Comparison of ENCODE assay signal across 8 cellular contexts in the genomic region with DNA sequence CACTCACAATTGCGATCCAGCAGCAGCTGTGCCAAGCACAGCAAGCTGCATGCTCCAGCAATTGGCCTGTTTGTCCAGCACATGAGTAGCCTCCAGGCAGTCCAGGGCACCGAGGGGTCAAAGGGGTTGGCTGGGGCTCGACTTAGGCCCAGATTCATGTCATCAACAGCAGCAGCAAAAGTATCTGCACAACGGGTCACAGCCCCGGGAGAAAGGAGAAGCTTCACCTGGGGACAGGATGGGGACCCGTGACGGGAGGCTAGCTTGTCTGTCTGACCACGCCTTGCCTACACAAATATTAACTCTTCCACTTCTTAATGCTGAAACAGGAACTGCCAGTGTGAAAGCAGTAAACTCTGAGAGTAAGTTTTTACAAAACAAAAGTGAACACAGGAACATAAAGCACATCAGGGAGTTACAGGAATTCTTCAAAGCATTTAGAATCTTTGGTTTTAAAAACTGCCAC.
A peak's percentile ranks its signal among the peaks of the same experiment; 100 is the strongest.
DNase-seq lines count a peak whose midpoint lies in the region; ATAC-seq and TF ChIP-seq lines count a peak whose summit lies in the region.

No MANE protein-coding gene starts in this region.

- H3K4me1 Mint-ChIP-seq in stimulated activated memory B cell treated with anti-CD40 and anti-IgM and Interleukin-4, amounts not matched to agents 10 μg/mL and 1 μg/mL and 100 μg/mL, for 72 hours = peaks cover 16% of the 10 kb centered on the region

- peak overlapping the region; percentile 32; the same call in 1 of the 2 replicates for H3K4me2 ChIP-seq in DND-41 (ENCODE audit: insufficient read depth, low read length)

- H3K9me3 ChIP-seq in DND-41 (ENCODE audit: insufficient read depth, low read length, severe bottlenecking) = no peaks in the 10 kb centered on the region

- no peaks in the 10 kb centered on the region for H3K27me3 Mint-ChIP-seq in stimulated activated memory B cell treated with anti-CD40 and anti-IgM and Interleukin-4, amounts not matched to agents 10 μg/mL and 1 μg/mL and 100 μg/mL, for 72 hours

- ATAC-seq in DND-41 (ENCODE audit: insufficient read depth, low read depth) = peak; percentile 68
- ATAC-seq in GM19468 (IDR thresholded peaks at IDR 0.05; ENCODE audit: extremely low read depth, unreplicated experiment) = peak; percentile 55
- ATAC-seq in HG03460 (IDR thresholded peaks at IDR 0.05; ENCODE audit: unreplicated experiment) = peak; percentile 92
- peak; percentile 83 for ATAC-seq in stimulated activated memory B cell treated with anti-CD40 and anti-IgM and Interleukin-4, amounts not matched to agents 10 μg/mL and 1 μg/mL and 100 μg/mL, for 72 hours
- no peak for ATAC-seq in GM18519 (IDR thresholded peaks at IDR 0.05; ENCODE audit: low FRiP score, unreplicated experiment)

- no peak for DNase-seq in DND-41
- peak; percentile 11 to 58 for DNase-seq in T47D (ENCODE audit: low read depth in 1 of 2, low spot score in 1 of 2)
- no peak for DNase-seq in DMS79 (lab: John Stamatoyannopoulos, UW)
- no peak for DNase-seq in H4 (ENCODE audit: low spot score)

- H3K9me3 Mint-ChIP-seq in stimulated activated memory B cell treated with anti-CD40 and anti-IgM and Interleukin-4, amounts not matched to agents 10 μg/mL and 1 μg/mL and 100 μg/mL, for 72 hours = no peaks in the 10 kb centered on the region

- H3K36me3 Mint-ChIP-seq in stimulated activated memory B cell treated with anti-CD40 and anti-IgM and Interleukin-4, amounts not matched to agents 10 μg/mL and 1 μg/mL and 100 μg/mL, for 72 hours = no peaks in the 10 kb centered on the region

- no peak overlapping the region for H3K4me3 ChIP-seq in DND-41 (ENCODE audit: low read depth in 1 of 2, low read length in 2 of 2)

- H3K27me3 ChIP-seq in DND-41 (ENCODE audit: insufficient read depth, low read length, poor library complexity) = no peaks in the 10 kb centered on the region

- H2AFZ ChIP-seq in DND-41 (ENCODE audit: low read depth, low read length) = no peak overlapping the region

- H3K27ac Mint-ChIP-seq in stimulated activated memory B cell treated with anti-CD40 and anti-IgM and Interleukin-4, amounts not matched to agents 10 μg/mL and 1 μg/mL and 100 μg/mL, for 72 hours = peak overlapping the region; percentile 68

- no peak overlapping the region for H3K9ac ChIP-seq in DND-41 (ENCODE audit: low read depth, low read length)

- H4K20me1 ChIP-seq in DND-41 (ENCODE audit: insufficient read depth, low read length) = no peaks in the 10 kb centered on the region

- no peak for TF ChIP-seq CTCF in DND-41 (IDR thresholded peaks at IDR 0.05; ENCODE audit: borderline replicate concordance, extremely low read depth, low read length, poor library complexity, severe bottlenecking)

- no peak overlapping the region for H3K4me3 Mint-ChIP-seq in stimulated activated memory B cell treated with anti-CD40 and anti-IgM and Interleukin-4, amounts not matched to agents 10 μg/mL and 1 μg/mL and 100 μg/mL, for 72 hours

- no peaks in the 10 kb centered on the region for H3K36me3 ChIP-seq in DND-41 (ENCODE audit: insufficient read depth, low read length)

- no peaks in the 10 kb centered on the region for H3K79me2 ChIP-seq in DND-41 (ENCODE audit: insufficient read depth, low read length)

- in situ Hi-C loops in T47D (cut with HindIII; ENCODE audit: low pct_unique_long_range_greater_than_20kb, low sequenced_read_pairs) = no loop called here

- peak overlapping the region; percentile 0; the same call in 1 of the 2 replicates for H3K27ac ChIP-seq in DND-41 (ENCODE audit: low read length)

- peaks cover 20% of the 10 kb centered on the region for H3K4me1 ChIP-seq in DND-41 (ENCODE audit: insufficient read depth, low read length)

Comparison
In these comparisons a context has a peak if more than half of its experiments do, and no peak if none do; other contexts are left out.
1. DNase-seq: peak in T47D (2 of 2); none in DND-41 (single experiment), DMS79 (single experiment) and H4 (single experiment).